In genomic region chr21:34593954-34594531, GRCh38 we compare ENCODE assay signal across 1 cellular context.
TF ChIP-seq lines count a peak whose summit lies in the region.

No MANE protein-coding gene starts in this region.

TF ChIP-seq in SK-N-SH treated with all-trans-retinoic acid at 6 μM for 48 hours, 23 proteins besides CTCF, POLR2A, EP300 and RAD21 (continued from another document):
- TF ChIP-seq TSHZ2 (CRISPR knock-in tag; IDR thresholded peaks at IDR 0.05) (no peak), ESRRG (CRISPR knock-in tag; IDR thresholded peaks at IDR 0.05) (no peak), ZFP30 (CRISPR knock-in tag; IDR thresholded peaks at IDR 0.05) (no peak), PPARA (CRISPR knock-in tag; IDR thresholded peaks at IDR 0.05; ENCODE audit: borderline replicate concordance) (no peak)
